22 cellular contexts compared by ENCODE assay signal in the genomic region with DNA sequence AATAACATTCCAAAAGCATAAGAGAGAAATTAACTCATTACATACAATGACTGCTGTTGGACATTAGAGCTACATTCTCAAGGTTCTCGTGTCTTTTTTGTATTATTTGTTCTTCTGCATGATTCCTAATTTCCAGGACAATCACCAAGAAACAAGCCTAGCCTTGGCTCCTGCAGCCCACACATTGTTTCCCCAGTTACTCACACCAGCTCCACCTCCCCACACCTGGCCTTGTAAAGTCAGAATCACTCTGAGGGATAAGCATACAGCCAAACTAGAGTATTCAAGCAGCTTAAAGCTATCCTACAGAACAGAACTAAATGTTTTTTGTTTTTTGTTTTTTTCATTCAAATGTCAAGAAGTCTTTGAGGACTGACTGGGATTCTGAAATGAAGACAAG.
"Had no signal": no experiment of that assay in that cellular context is flagged by ENCODE, and none has a peak within 500 bp of the region (broad histone marks: within the 10 kb centered on the region; RNA-seq: fewer than 3 reads in every experiment).

No MANE protein-coding gene starts in this region.

- H3K4me1 Mint-ChIP-seq: activated naive CD4-positive, alpha-beta T cell treated with anti-CD3 and anti-CD28 coated beads, Interleukin-2, amount 50 U/mL, for 24 hours; central memory CD8-positive, alpha-beta T cell; naive thymus-derived CD4-positive, alpha-beta T cell had no signal

- H3K9me3 ChIP-seq: heart right ventricle, lower lobe of right lung, prostate gland, right atrium auricular region, tibial artery had no signal

- FAIRE-seq: colon had no signal

- H3K4me1 ChIP-seq: heart right ventricle, lower lobe of right lung, prostate gland, right atrium auricular region, tibial artery had no signal

- DNase-seq: activated CD4-positive, alpha-beta T cell treated with anti-CD3 and anti-CD28 coated beads for 1 hour; activated CD4-positive, alpha-beta T cell treated with anti-CD3 and anti-CD28 coated beads, Interleukin-2, amount 50 U/mL, for 1 hour; activated CD8-positive, alpha-beta T cell treated with anti-CD3 and anti-CD28 coated beads, Interleukin-2, amount 10 ng/mL, durations not matched to agents 7 days and 5 days; activated gamma-delta T cell treated with Interleukin-2 at 50 U/mL for 16 hours; aorta; brain microvascular endothelial cell; dorsolateral prefrontal cortex; effector memory CD8-positive, alpha-beta T cell; heart right ventricle; islet precursor cell; lower lobe of right lung; naive thymus-derived CD4-positive, alpha-beta T cell; stimulated activated CD4-positive, alpha-beta T cell treated with anti-CD3 and anti-CD28 coated beads, Interleukin-4, amount 100 ng/mL, for 24 hours; stimulated activated naive CD4-positive, alpha-beta T cell treated with Interleukin-2 at 50 U/mL for 16 hours; tibial artery had no signal

- H3K4me3 Mint-ChIP-seq: activated CD8-positive, alpha-beta T cell treated with anti-CD3 and anti-CD28 coated beads, Interleukin-2, amount 10 ng/mL, durations not matched to agents 7 days and 5 days; activated naive CD4-positive, alpha-beta T cell treated with anti-CD3 and anti-CD28 coated beads, Interleukin-2, amount 50 U/mL, for 24 hours; activated T-helper 1 cell treated with anti-CD3 and anti-CD28 coated beads, Interleukin-12 subunit alpha, Interleukin-12 subunit beta, Interleukin-2, Interleukin-4 antibody, amounts not matched to agents 30 ng/mL and 10 ng/mL and 1 ng/mL, durations not matched to agents 14 hours and 24 hours and 36 hours; central memory CD8-positive, alpha-beta T cell; effector memory CD8-positive, alpha-beta T cell; naive thymus-derived CD4-positive, alpha-beta T cell had no signal

- H3K36me3 Mint-ChIP-seq: naive thymus-derived CD4-positive, alpha-beta T cell had no signal

- H3K27me3 ChIP-seq: brain microvascular endothelial cell, dorsolateral prefrontal cortex, heart right ventricle, right atrium auricular region, tibial artery had no signal

- H3K36me3 ChIP-seq: brain microvascular endothelial cell, heart right ventricle, lower lobe of right lung, prostate gland, right atrium auricular region, tibial artery had no signal

- H3K27ac Mint-ChIP-seq: activated CD8-positive, alpha-beta T cell treated with anti-CD3 and anti-CD28 coated beads, Interleukin-2, amount 10 ng/mL, durations not matched to agents 7 days and 5 days; activated naive CD4-positive, alpha-beta T cell treated with anti-CD3 and anti-CD28 coated beads, Interleukin-2, amount 50 U/mL, for 24 hours; activated T-helper 1 cell treated with anti-CD3 and anti-CD28 coated beads, Interleukin-12 subunit alpha, Interleukin-12 subunit beta, Interleukin-2, Interleukin-4 antibody, amounts not matched to agents 30 ng/mL and 10 ng/mL and 1 ng/mL, durations not matched to agents 14 hours and 24 hours and 36 hours; effector memory CD8-positive, alpha-beta T cell; naive thymus-derived CD4-positive, alpha-beta T cell had no signal

- ATAC-seq: activated CD8-positive, alpha-beta T cell treated with anti-CD3 and anti-CD28 coated beads, Interleukin-2, amount 10 ng/mL, durations not matched to agents 7 days and 5 days; effector memory CD8-positive, alpha-beta T cell; heart right ventricle; naive thymus-derived CD4-positive, alpha-beta T cell had no signal

- H3K9me3 Mint-ChIP-seq: activated naive CD4-positive, alpha-beta T cell treated with anti-CD3 and anti-CD28 coated beads, Interleukin-2, amount 50 U/mL, for 24 hours; central memory CD8-positive, alpha-beta T cell; effector memory CD8-positive, alpha-beta T cell had no signal

- H3K27ac ChIP-seq: brain microvascular endothelial cell, dorsolateral prefrontal cortex, heart right ventricle, lower lobe of right lung, prostate gland, right atrium auricular region, tibial artery, VCaP had no signal

- H3K4me3 ChIP-seq: dorsolateral prefrontal cortex, heart right ventricle, lower lobe of right lung, prostate gland, right atrium auricular region, tibial artery had no signal

- H3K27me3 Mint-ChIP-seq: activated naive CD4-positive, alpha-beta T cell treated with anti-CD3 and anti-CD28 coated beads, Interleukin-2, amount 50 U/mL, for 24 hours had no signal
